9 cellular contexts compared by ENCODE assay signal in the genomic region with DNA sequence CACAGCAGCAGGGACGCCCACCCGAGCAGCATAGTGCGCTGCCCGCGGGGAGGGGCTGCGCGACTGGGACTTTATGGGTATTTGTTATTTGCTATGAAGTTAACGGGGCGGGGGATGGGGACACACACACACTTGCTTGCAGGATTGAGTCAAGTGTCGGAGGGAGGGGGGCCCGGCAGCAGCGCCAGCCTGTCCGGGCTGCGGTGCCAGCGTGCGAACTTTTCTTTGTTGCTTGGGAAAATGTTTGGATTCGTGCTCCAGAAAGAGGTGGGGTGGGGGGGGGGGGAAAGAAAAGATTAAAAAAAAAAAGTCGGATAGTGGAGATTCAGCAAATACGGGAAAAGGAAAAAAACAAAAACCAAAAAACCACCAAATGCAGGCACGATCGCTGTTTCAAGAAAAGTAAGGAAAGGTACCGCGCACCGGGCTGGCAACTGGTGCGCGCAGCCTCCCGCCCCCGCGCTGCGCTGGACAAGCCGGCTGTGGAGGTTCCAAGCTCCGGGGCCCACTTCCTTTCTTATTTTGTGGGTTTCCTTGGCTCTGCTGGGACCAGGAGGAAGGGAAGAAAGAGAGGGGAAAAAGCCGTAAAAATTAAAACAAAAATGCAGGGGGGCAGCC. TPM values are rescaled to one million over a fixed set of nuclear protein-coding genes. Genes with fewer than 3 reads are reported as not detected.
DNase-seq lines count a peak whose midpoint lies in the region; ATAC-seq and TF ChIP-seq lines count a peak whose summit lies in the region.
"Had no signal": no experiment of that assay in that cellular context is flagged by ENCODE, and none has a peak within 500 bp of the region (broad histone marks: within the 10 kb centered on the region; RNA-seq: fewer than 3 reads in every experiment).

No MANE protein-coding gene starts in this region.

- H3K4me3 Mint-ChIP-seq in activated T-helper 1 cell treated with anti-CD3 and anti-CD28 coated beads, Interleukin-12 subunit alpha, Interleukin-12 subunit beta, Interleukin-2, Interleukin-4 antibody, amounts not matched to agents 30 ng/mL and 10 ng/mL and 1 ng/mL, durations not matched to agents 14 hours and 24 hours and 36 hours: no peak overlapping the region

- intact Hi-C loops in activated T-helper 1 cell treated with anti-CD3 and anti-CD28 coated beads, Interleukin-12 subunit alpha, Interleukin-12 subunit beta, Interleukin-2, Interleukin-4 antibody, amounts not matched to agents 30 ng/mL and 10 ng/mL and 1 ng/mL, durations not matched to agents 14 hours and 24 hours and 36 hours (cut with micrococcal nuclease): loop anchor here (5.0 kb wide), 1 partner anchor 119 kb away; a partner anchor contains a TSS

- H3K4me1 Mint-ChIP-seq in activated T-helper 1 cell treated with anti-CD3 and anti-CD28 coated beads, Interleukin-12 subunit alpha, Interleukin-12 subunit beta, Interleukin-2, Interleukin-4 antibody, amounts not matched to agents 30 ng/mL and 10 ng/mL and 1 ng/mL, durations not matched to agents 14 hours and 24 hours and 36 hours (ENCODE audit: low read depth): no peaks in the 10 kb centered on the region

- H3K27ac Mint-ChIP-seq in activated T-helper 1 cell treated with anti-CD3 and anti-CD28 coated beads, Interleukin-12 subunit alpha, Interleukin-12 subunit beta, Interleukin-2, Interleukin-4 antibody, amounts not matched to agents 30 ng/mL and 10 ng/mL and 1 ng/mL, durations not matched to agents 14 hours and 24 hours and 36 hours: no peak overlapping the region

- no peak for TF ChIP-seq EP300 in neural cell (conservative IDR thresholded peaks at IDR 0.05; ENCODE audit: poor library complexity, severe bottlenecking)

- H3K36me3 ChIP-seq in neural cell (ENCODE audit: insufficient read depth, low read length): no peaks in the 10 kb centered on the region

- H2AFZ ChIP-seq in neural cell (ENCODE audit: low read depth, low read length): peak overlapping the region; percentile 37

- H3K9me3 ChIP-seq in neural cell (ENCODE audit: low read length): no peaks in the 10 kb centered on the region

- TF ChIP-seq CTCF in fibroblast of pulmonary artery (IDR thresholded peaks at IDR 0.05; ENCODE audit: low read length, missing control alignments): no peak
- no peak for TF ChIP-seq CTCF in neural cell (IDR thresholded peaks at IDR 0.05; ENCODE audit: poor library complexity, severe bottlenecking)

- peaks cover 36% of the 10 kb centered on the region for H3K27me3 Mint-ChIP-seq in activated T-helper 1 cell treated with anti-CD3 and anti-CD28 coated beads, Interleukin-12 subunit alpha, Interleukin-12 subunit beta, Interleukin-2, Interleukin-4 antibody, amounts not matched to agents 30 ng/mL and 10 ng/mL and 1 ng/mL, durations not matched to agents 14 hours and 24 hours and 36 hours (ENCODE audit: insufficient read depth)

- ATAC-seq in HG02763 (IDR thresholded peaks at IDR 0.05; ENCODE audit: unreplicated experiment): no peak

- H3K4me2 ChIP-seq in neural cell (ENCODE audit: low read length): peak overlapping the region; percentile 71

- no peaks in the 10 kb centered on the region for H3K79me2 ChIP-seq in neural cell (replicated peaks; ENCODE audit: insufficient read depth, low read length)

- no peaks in the 10 kb centered on the region for H3F3A ChIP-seq in neural cell (ENCODE audit: insufficient read depth, low read length, poor library complexity, severe bottlenecking)

- no peak for TF ChIP-seq RAD21 in neural cell (conservative IDR thresholded peaks at IDR 0.05)

- no peaks in the 10 kb centered on the region for H3K9me3 Mint-ChIP-seq in activated T-helper 1 cell treated with anti-CD3 and anti-CD28 coated beads, Interleukin-12 subunit alpha, Interleukin-12 subunit beta, Interleukin-2, Interleukin-4 antibody, amounts not matched to agents 30 ng/mL and 10 ng/mL and 1 ng/mL, durations not matched to agents 14 hours and 24 hours and 36 hours

- peak overlapping the region; percentile 68 for H3K9ac ChIP-seq in neural cell (ENCODE audit: low read length)

- H3K4me3 ChIP-seq in fibroblast of pulmonary artery (replicated peaks; ENCODE audit: low read depth, low read length) (peak overlapping the region; percentile 60), neural cell (ENCODE audit: low read length) (peak overlapping the region; percentile 74)

- H3K27ac ChIP-seq in neural cell (ENCODE audit: low read length): peak overlapping the region; percentile 14

- H3K9me2 ChIP-seq in neural cell (ENCODE audit: insufficient read depth, low read length): no peaks in the 10 kb centered on the region

- peak; percentile 15 for DNase-seq in AG08395 (ENCODE audit: low spot score)
- DNase-seq in NCI-H1694 treated with DMSO at 0.1 percent for 48 hours (lab: John Stamatoyannopoulos, UW): peak; percentile 91
- peak; percentile 28 for DNase-seq in fibroblast of pulmonary artery (ENCODE audit: low read depth)
- no peak for DNase-seq in SW 1271 (lab: John Stamatoyannopoulos, UW)
- DNase-seq in activated T-helper 1 cell treated with anti-CD3 and anti-CD28 coated beads, Interleukin-12 subunit alpha, Interleukin-12 subunit beta, Interleukin-2, Interleukin-4 antibody, amounts not matched to agents 30 ng/mL and 10 ng/mL and 1 ng/mL, durations not matched to agents 14 hours and 24 hours and 36 hours (ENCODE audit: low spot score): no peak
- DNase-seq in D341Med (ENCODE audit: low spot score): no peak
- DNase-seq: DND-41 had no signal

- peaks cover 40% of the 10 kb centered on the region for H3K27me3 ChIP-seq in neural cell (ENCODE audit: insufficient read depth, low read depth, low read length)

- no peaks in the 10 kb centered on the region for H3K36me3 Mint-ChIP-seq in activated T-helper 1 cell treated with anti-CD3 and anti-CD28 coated beads, Interleukin-12 subunit alpha, Interleukin-12 subunit beta, Interleukin-2, Interleukin-4 antibody, amounts not matched to agents 30 ng/mL and 10 ng/mL and 1 ng/mL, durations not matched to agents 14 hours and 24 hours and 36 hours (ENCODE audit: low read depth)

- no peaks in the 10 kb centered on the region for H4K20me1 ChIP-seq in neural cell (ENCODE audit: insufficient read depth)

TF ChIP-seq in neural cell, 6 proteins besides CTCF, POLR2A, EP300 and RAD21:
- TF ChIP-seq SMC3 (conservative IDR thresholded peaks at IDR 0.05; ENCODE audit: poor library complexity): no peak
- TF ChIP-seq, protein P1, sequence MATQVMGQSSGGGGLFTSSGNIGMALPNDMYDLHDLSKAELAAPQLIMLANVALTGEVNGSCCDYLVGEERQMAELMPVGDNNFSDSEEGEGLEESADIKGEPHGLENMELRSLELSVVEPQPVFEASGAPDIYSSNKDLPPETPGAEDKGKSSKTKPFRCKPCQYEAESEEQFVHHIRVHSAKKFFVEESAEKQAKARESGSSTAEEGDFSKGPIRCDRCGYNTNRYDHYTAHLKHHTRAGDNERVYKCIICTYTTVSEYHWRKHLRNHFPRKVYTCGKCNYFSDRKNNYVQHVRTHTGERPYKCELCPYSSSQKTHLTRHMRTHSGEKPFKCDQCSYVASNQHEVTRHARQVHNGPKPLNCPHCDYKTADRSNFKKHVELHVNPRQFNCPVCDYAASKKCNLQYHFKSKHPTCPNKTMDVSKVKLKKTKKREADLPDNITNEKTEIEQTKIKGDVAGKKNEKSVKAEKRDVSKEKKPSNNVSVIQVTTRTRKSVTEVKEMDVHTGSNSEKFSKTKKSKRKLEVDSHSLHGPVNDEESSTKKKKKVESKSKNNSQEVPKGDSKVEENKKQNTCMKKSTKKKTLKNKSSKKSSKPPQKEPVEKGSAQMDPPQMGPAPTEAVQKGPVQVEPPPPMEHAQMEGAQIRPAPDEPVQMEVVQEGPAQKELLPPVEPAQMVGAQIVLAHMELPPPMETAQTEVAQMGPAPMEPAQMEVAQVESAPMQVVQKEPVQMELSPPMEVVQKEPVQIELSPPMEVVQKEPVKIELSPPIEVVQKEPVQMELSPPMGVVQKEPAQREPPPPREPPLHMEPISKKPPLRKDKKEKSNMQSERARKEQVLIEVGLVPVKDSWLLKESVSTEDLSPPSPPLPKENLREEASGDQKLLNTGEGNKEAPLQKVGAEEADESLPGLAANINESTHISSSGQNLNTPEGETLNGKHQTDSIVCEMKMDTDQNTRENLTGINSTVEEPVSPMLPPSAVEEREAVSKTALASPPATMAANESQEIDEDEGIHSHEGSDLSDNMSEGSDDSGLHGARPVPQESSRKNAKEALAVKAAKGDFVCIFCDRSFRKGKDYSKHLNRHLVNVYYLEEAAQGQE (IDR thresholded peaks at IDR 0.05; ENCODE audit: borderline replicate concordance): no peak
- no peak for TF ChIP-seq EZH2 (IDR thresholded peaks at IDR 0.05; ENCODE audit: borderline replicate concordance, insufficient read depth, low read length, poor library complexity, severe bottlenecking)
- TF ChIP-seq MXI1 (conservative IDR thresholded peaks at IDR 0.05; ENCODE audit: poor library complexity, severe bottlenecking): no peak
- no peak for TF ChIP-seq TAF1 (IDR thresholded peaks at IDR 0.05; ENCODE audit: low read depth)
- no peak for TF ChIP-seq POLR2AphosphoS5 (IDR thresholded peaks at IDR 0.05)
TF ChIP-seq in neural cell: peak in this region for 0.

RNA-seq across cellular contexts. Expression of a gene that starts 0.4 kb away (rescaled TPM):
- polyA plus RNA-seq in neural cell: 0.90 and 1.6 TPM in 2 replicates
- polyA minus RNA-seq in neural cell: 4.1 and 5.7 TPM in 2 replicates
- total RNA-seq in activated T-helper 1 cell treated with anti-CD3 and anti-CD28 coated beads, Interleukin-12 subunit alpha, Interleukin-12 subunit beta, Interleukin-2, Interleukin-4 antibody, amounts not matched to agents 30 ng/mL and 10 ng/mL and 1 ng/mL, durations not matched to agents 14 hours and 24 hours and 36 hours: not detected in 2 replicates

Comparison
In these comparisons a context has a peak if more than half of its experiments do, and no peak if none do; other contexts are left out.
1. DNase-seq: peak in AG08395 (single experiment), NCI-H1694 treated with DMSO at 0.1 percent for 48 hours (single experiment) and fibroblast of pulmonary artery (single experiment); none in SW 1271 (0 of 2), activated T-helper 1 cell treated with anti-CD3 and anti-CD28 coated beads, Interleukin-12 subunit alpha, Interleukin-12 subunit beta, Interleukin-2, Interleukin-4 antibody, amounts not matched to agents 30 ng/mL and 10 ng/mL and 1 ng/mL, durations not matched to agents 14 hours and 24 hours and 36 hours (single experiment) and D341Med (single experiment).